Comparison of ENCODE assay signal across 15 cellular contexts in genomic region chr2:3532941-3533340, GRCh38.
"Had no signal": no experiment of that assay in that cellular context is flagged by ENCODE, and none has a peak within 500 bp of the region (broad histone marks: within the 10 kb centered on the region; RNA-seq: fewer than 3 reads in every experiment).

No MANE protein-coding gene starts in this region.

- H3K27me3 ChIP-seq: esophagus squamous epithelium, hepatocyte had no signal

- H3K4me3 ChIP-seq: esophagus squamous epithelium, hepatocyte, psoas muscle had no signal

- H2AFZ ChIP-seq: hepatocyte had no signal

- H3K27ac ChIP-seq: esophagus squamous epithelium, hepatocyte, psoas muscle had no signal

- H3K9me3 ChIP-seq: esophagus squamous epithelium, psoas muscle had no signal

- DNase-seq: activated CD4-positive, alpha-beta T cell treated with anti-CD3 and anti-CD28 coated beads, Interleukin-2, amount 10 ng/mL, durations not matched to agents 24 days and 14 days; activated CD8-positive, alpha-beta T cell treated with anti-CD3 and anti-CD28 coated beads for 36 hours; activated naive CD4-positive, alpha-beta T cell treated with anti-CD3 and anti-CD28 coated beads, Interleukin-2, amount 50 U/mL, for 16 hours; activated T-cell treated with anti-CD3 and anti-CD28 coated beads, Interleukin-2, amount 50 U/mL, for 4 hours; dermis blood vessel endothelial cell; effector memory CD4-positive, alpha-beta T cell; esophagus squamous epithelium; left cardiac atrium; psoas muscle; stimulated activated CD4-positive, alpha-beta T cell treated with anti-CD3 and anti-CD28 coated beads, Interleukin-4, amount 100 ng/mL, for 24 hours; T-helper 1 cell; T1000 had no signal

- H3K4me2 ChIP-seq: hepatocyte had no signal

- ATAC-seq: activated CD8-positive, alpha-beta T cell treated with anti-CD3 and anti-CD28 coated beads for 36 hours; activated T-cell treated with anti-CD3 and anti-CD28 coated beads, Interleukin-2, amount 50 U/mL, for 4 hours; psoas muscle; sciatic nerve; stimulated activated effector memory CD8-positive, alpha-beta T cell treated with anti-CD3 and anti-CD28 coated beads, Interleukin-12 subunit alpha, Interleukin-12 subunit beta, amount 100 ng/mL, for 72 hours had no signal
